ENCODE assay signal across 10 cellular contexts in the genomic region with DNA sequence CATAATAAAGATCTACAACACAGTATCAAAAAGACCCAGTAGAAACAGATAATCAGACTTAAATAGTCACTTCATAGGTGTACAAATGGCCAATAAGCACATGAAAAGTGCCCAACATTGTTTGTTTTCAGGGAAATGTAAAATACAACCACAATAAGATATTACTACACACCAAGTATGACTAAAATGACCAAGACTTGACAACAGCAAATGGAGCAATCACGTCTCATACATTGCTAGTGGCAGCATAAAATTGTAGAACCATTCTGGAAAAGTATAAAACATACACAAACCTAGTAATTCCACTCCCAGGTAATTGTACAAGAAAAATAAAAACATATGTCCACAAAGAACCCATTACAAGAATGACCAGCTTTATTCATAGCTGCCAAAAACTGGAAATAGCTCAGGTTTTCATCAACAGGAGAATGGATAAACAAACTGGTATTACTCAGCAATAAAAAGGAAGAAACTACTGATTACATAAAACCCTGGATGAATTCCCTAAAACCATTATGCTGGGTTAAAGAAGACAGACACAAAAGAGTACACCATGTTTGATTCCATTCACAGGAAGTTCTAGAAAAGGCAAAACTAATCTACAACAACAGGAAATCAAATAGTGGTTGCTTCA.
DNase-seq lines count a peak whose midpoint lies in the region; ATAC-seq and TF ChIP-seq lines count a peak whose summit lies in the region.
"Had no signal": no experiment of that assay in that cellular context is flagged by ENCODE, and none has a peak within 500 bp of the region (broad histone marks: within the 10 kb centered on the region; RNA-seq: fewer than 3 reads in every experiment).

No MANE protein-coding gene starts in this region.

- H3K9me3 Mint-ChIP-seq in activated T-cell treated with anti-CD3 and anti-CD28 coated beads, Interleukin-2, amount 50 U/mL, for 72 hours, result no peaks in the 10 kb centered on the region

- H4K20me1 ChIP-seq in hepatocyte (ENCODE audit: insufficient read depth, poor library complexity, severe bottlenecking), result no peaks in the 10 kb centered on the region

- peaks cover 12% of the 10 kb centered on the region for H3K79me2 ChIP-seq in hepatocyte

- H3K36me3 ChIP-seq in hepatocyte (replicated peaks; ENCODE audit: insufficient read depth, low read depth), result no peaks in the 10 kb centered on the region

- no peaks in the 10 kb centered on the region for H3K9me3 ChIP-seq in hepatocyte (ENCODE audit: low read depth)

- no peak overlapping the region for H3K4me3 ChIP-seq in hepatocyte

- H3K4me3 Mint-ChIP-seq in activated T-cell treated with anti-CD3 and anti-CD28 coated beads, Interleukin-2, amount 50 U/mL, for 72 hours, result no peak overlapping the region

- H3K27me3 Mint-ChIP-seq in activated T-cell treated with anti-CD3 and anti-CD28 coated beads, Interleukin-2, amount 50 U/mL, for 72 hours (ENCODE audit: low read depth), result no peaks in the 10 kb centered on the region

- H3K27ac ChIP-seq in hepatocyte, result peak overlapping the region; percentile 73

- no peaks in the 10 kb centered on the region for H3K27me3 ChIP-seq in hepatocyte

- no peak for ATAC-seq in activated T-cell treated with anti-CD3 and anti-CD28 coated beads, Interleukin-2, amount 50 U/mL, for 72 hours (replicated peaks in 1 of 2)
- no peak for ATAC-seq in HG03432 (IDR thresholded peaks at IDR 0.05; ENCODE audit: unreplicated experiment)
- ATAC-seq: esophagus mucosa had no signal

- H3K4me2 ChIP-seq in hepatocyte, result no peak overlapping the region

- no peaks in the 10 kb centered on the region for H3K4me1 ChIP-seq in hepatocyte (ENCODE audit: insufficient read depth)

- H3K4me1 Mint-ChIP-seq in activated T-cell treated with anti-CD3 and anti-CD28 coated beads, Interleukin-2, amount 50 U/mL, for 72 hours (ENCODE audit: low read depth), result peaks cover 12% of the 10 kb centered on the region

- H3K36me3 Mint-ChIP-seq in activated T-cell treated with anti-CD3 and anti-CD28 coated beads, Interleukin-2, amount 50 U/mL, for 72 hours (ENCODE audit: insufficient read depth in 2 of 2), result peaks cover 6 to 24% of the 10 kb centered on the region in 2 donors

- no peak for DNase-seq in activated T-cell treated with anti-CD3 and anti-CD28 coated beads, Interleukin-2, amount 50 U/mL, for 72 hours
- no peak for DNase-seq in activated T-cell treated with anti-CD3 and anti-CD28 coated beads, Interleukin-2, amount 50 U/mL, for 1 hour
- DNase-seq in amniotic stem cell (lab: John Stamatoyannopoulos, UW), result peak; percentile 2
- no peak for DNase-seq in hepatocyte (ENCODE audit: low spot score)
- peak; percentile 40 for DNase-seq in superior temporal gyrus (ENCODE audit: extremely low spot score)
- DNase-seq in GF-D8 (lab: John Stamatoyannopoulos, UW), result no peak
- DNase-seq in NCI-H187 (lab: John Stamatoyannopoulos, UW), result no peak
- DNase-seq: NCI-H1105 treated with DMSO at 0.1 percent for 48 hours had no signal

- peak overlapping the region; percentile 93 for H3K27ac Mint-ChIP-seq in activated T-cell treated with anti-CD3 and anti-CD28 coated beads, Interleukin-2, amount 50 U/mL, for 72 hours

- TF ChIP-seq CTCF in hepatocyte (IDR thresholded peaks at IDR 0.05; ENCODE audit: poor library complexity), result no peak

- no peaks in the 10 kb centered on the region for H3K9me2 ChIP-seq in hepatocyte (replicated peaks; ENCODE audit: insufficient read depth)

- no peak overlapping the region for H2AFZ ChIP-seq in hepatocyte

- 74% methylated on average over 1 of the region's 1 CpG for WGBS in hepatocyte (ENCODE audit: low lambda C conversion rate, missing lambda C conversion rate)

Comparison
In these comparisons a context has a peak if more than half of its experiments do, and no peak if none do; other contexts are left out.
1. DNase-seq: peak in amniotic stem cell (single experiment) and superior temporal gyrus (single experiment); none in activated T-cell treated with anti-CD3 and anti-CD28 coated beads, Interleukin-2, amount 50 U/mL, for 72 hours (0 of 2), activated T-cell treated with anti-CD3 and anti-CD28 coated beads, Interleukin-2, amount 50 U/mL, for 1 hour (single experiment), hepatocyte (single experiment), GF-D8 (single experiment) and NCI-H187 (0 of 2).